ENCODE assay signal across 20 cellular contexts in genomic region chr5:142780871-142781270, GRCh38. TPM values are rescaled to one million over a fixed set of nuclear protein-coding genes. Genes with fewer than 3 reads are reported as not detected.
DNase-seq lines count a peak whose midpoint lies in the region; ATAC-seq and TF ChIP-seq lines count a peak whose summit lies in the region.
"Had no signal": no experiment of that assay in that cellular context is flagged by ENCODE, and none has a peak within 500 bp of the region (broad histone marks: within the 10 kb centered on the region; RNA-seq: fewer than 3 reads in every experiment).

No MANE protein-coding gene starts in this region.

- H3K27me3 Mint-ChIP-seq in dendritic cell treated with granulocyte-macrophage colony-stimulating factor and Interleukin-4, amounts not matched to agents 40 ng/mL and 50 ng/mL, for 4 days, result no peaks in the 10 kb centered on the region
- H3K27me3 Mint-ChIP-seq: activated CD4-positive, alpha-beta T cell treated with anti-CD3 and anti-CD28 coated beads for 36 hours; progenitor cell of endocrine pancreas; stimulated activated naive CD8-positive, alpha-beta T cell treated with anti-CD3 and anti-CD28 coated beads, Interleukin-15, Interleukin-2, amounts not matched to agents 100 ng/mL and 50 ng/mL, for 24 hours; type B pancreatic cell had no signal

- H3K4me3 ChIP-seq in right cardiac atrium (ENCODE audit: low read length) (no peak overlapping the region), thyroid gland (replicated peaks in 1 of 3) (no peak overlapping the region)
- H3K4me3 ChIP-seq: colonic mucosa, smooth muscle cell had no signal

- TF ChIP-seq CTCF in thyroid gland (IDR thresholded peaks at IDR 0.05), result peak in 1 of 6 experiments; percentile 5

- no peaks in the 10 kb centered on the region for H3K9me3 ChIP-seq in right cardiac atrium (ENCODE audit: control insufficient read depth, low read length)
- no peaks in the 10 kb centered on the region for H3K9me3 ChIP-seq in thyroid gland
- H3K9me3 ChIP-seq: colonic mucosa had no signal

- H3K4me1 ChIP-seq in right cardiac atrium (ENCODE audit: control insufficient read depth, insufficient read depth, low read length) (peaks cover 33% of the 10 kb centered on the region), thyroid gland (peaks cover 22 to 38% of the 10 kb centered on the region in 2 donors)
- H3K4me1 ChIP-seq: colonic mucosa had no signal

- DNase-seq in Right ventricle myocardium inferior (ENCODE audit: missing footprints), result no peak
- no peak for DNase-seq in cardiac septum (ENCODE audit: low spot score)
- DNase-seq in right cardiac atrium, result no peak
- DNase-seq in thyroid gland, result peak; percentile 52 to 55
- DNase-seq in activated CD4-positive, alpha-beta T cell treated with anti-CD3 and anti-CD28 coated beads, Interleukin-2, amount 50 U/mL, for 1 hour, result no peak
- DNase-seq in GDM1 (lab: John Stamatoyannopoulos, UW), result no peak
- no peak for DNase-seq in epidermal melanocyte (ENCODE audit: insufficient read length, low spot score)
- DNase-seq: activated CD4-positive, alpha-beta T cell treated with anti-CD3 and anti-CD28 coated beads for 36 hours; Calu3; colonic mucosa; NCI-H1436; NCI-H510A treated with DMSO at 0.1 percent for 48 hours; stimulated activated CD4-positive, alpha-beta T cell treated with anti-CD3 and anti-CD28 coated beads, Interleukin-4, amount 100 ng/mL, for 24 hours had no signal

- peaks cover 90% of the 10 kb centered on the region for H3K4me1 Mint-ChIP-seq in dendritic cell treated with granulocyte-macrophage colony-stimulating factor and Interleukin-4, amounts not matched to agents 40 ng/mL and 50 ng/mL, for 4 days (ENCODE audit: low read depth)

- H3K9me3 Mint-ChIP-seq in dendritic cell treated with granulocyte-macrophage colony-stimulating factor and Interleukin-4, amounts not matched to agents 40 ng/mL and 50 ng/mL, for 4 days, result no peaks in the 10 kb centered on the region
- H3K9me3 Mint-ChIP-seq: nephron; stimulated activated naive CD8-positive, alpha-beta T cell treated with anti-CD3 and anti-CD28 coated beads, Interleukin-15, Interleukin-2, amounts not matched to agents 100 ng/mL and 50 ng/mL, for 24 hours; type B pancreatic cell had no signal

- 31% methylated on average over 2 of the region's 2 CpGs for WGBS in right cardiac atrium
- WGBS in thyroid gland, 2 donors, result 35 to 37% methylated on average over 2 of the region's 2 CpGs

- H3K36me3 Mint-ChIP-seq in dendritic cell treated with granulocyte-macrophage colony-stimulating factor and Interleukin-4, amounts not matched to agents 40 ng/mL and 50 ng/mL, for 4 days (ENCODE audit: low read depth), result peaks cover 26% of the 10 kb centered on the region
- H3K36me3 Mint-ChIP-seq: type B pancreatic cell had no signal

- no peak overlapping the region for H3K4me3 Mint-ChIP-seq in dendritic cell treated with granulocyte-macrophage colony-stimulating factor and Interleukin-4, amounts not matched to agents 40 ng/mL and 50 ng/mL, for 4 days
- H3K4me3 Mint-ChIP-seq: activated CD4-positive, alpha-beta T cell treated with anti-CD3 and anti-CD28 coated beads for 36 hours; nephron; stimulated activated naive CD8-positive, alpha-beta T cell treated with anti-CD3 and anti-CD28 coated beads, Interleukin-15, Interleukin-2, amounts not matched to agents 100 ng/mL and 50 ng/mL, for 24 hours; type B pancreatic cell had no signal

- no peak for TF ChIP-seq POLR2A in thyroid gland (IDR thresholded peaks at IDR 0.05)

- H3K27me3 ChIP-seq in right cardiac atrium (ENCODE audit: control insufficient read depth, insufficient read depth), result no peaks in the 10 kb centered on the region
- H3K27me3 ChIP-seq in thyroid gland, result no peaks in the 10 kb centered on the region
- H3K27me3 ChIP-seq: colonic mucosa had no signal

- ATAC-seq in Right ventricle myocardium inferior (peak; percentile 68), right cardiac atrium (peak; percentile 14 to 37)
- ATAC-seq: activated CD4-positive, alpha-beta T cell treated with anti-CD3 and anti-CD28 coated beads for 36 hours; activated naive CD4-positive, alpha-beta T cell treated with anti-CD3 and anti-CD28 coated beads, Interleukin-2, amount 50 U/mL, for 72 hours had no signal

- H3K27ac Mint-ChIP-seq in dendritic cell treated with granulocyte-macrophage colony-stimulating factor and Interleukin-4, amounts not matched to agents 40 ng/mL and 50 ng/mL, for 4 days, result peak overlapping the region; percentile 21
- H3K27ac Mint-ChIP-seq: activated CD4-positive, alpha-beta T cell treated with anti-CD3 and anti-CD28 coated beads for 36 hours; activated naive CD4-positive, alpha-beta T cell treated with anti-CD3 and anti-CD28 coated beads, Interleukin-2, amount 50 U/mL, for 72 hours; progenitor cell of endocrine pancreas; stimulated activated naive CD8-positive, alpha-beta T cell treated with anti-CD3 and anti-CD28 coated beads, Interleukin-15, Interleukin-2, amounts not matched to agents 100 ng/mL and 50 ng/mL, for 24 hours; type B pancreatic cell had no signal

- intact Hi-C loops in Right ventricle myocardium inferior (cut with DNase I) (no loop called here), cardiac septum (cut with DNase I) (loop anchor here (5.0 kb wide), 1 partner anchor 36 kb away; no protein-coding TSS in a partner anchor), right cardiac atrium (cut with DNase I) (no loop called here), thyroid gland (cut with DNase I) (no loop called here)
- intact Hi-C loops in dendritic cell treated with granulocyte-macrophage colony-stimulating factor and Interleukin-4, amounts not matched to agents 40 ng/mL and 50 ng/mL, for 4 days (cut with micrococcal nuclease), result no loop called here

- H3K36me3 ChIP-seq in thyroid gland, result no peaks in the 10 kb centered on the region
- H3K36me3 ChIP-seq: colonic mucosa had no signal

- H3K27ac ChIP-seq in right cardiac atrium (ENCODE audit: low read length) (peak overlapping the region; percentile 94), thyroid gland (peak overlapping the region in 2 of 3 donors; percentile 25 to 49)
- H3K27ac ChIP-seq: colonic mucosa had no signal

RNA-seq across cellular contexts. Expression of gene ARHGAP26, which starts 10.7 kb away (rescaled TPM):
- total RNA-seq in Right ventricle myocardium inferior, result 29.8 TPM
- 32.0 TPM for total RNA-seq in cardiac septum
- 10 to 100 TPM; 44.4 to 56.9 (median 47.8) TPM for total RNA-seq in right cardiac atrium
- polyA plus RNA-seq in right cardiac atrium, result 13.2 TPM
- total RNA-seq in thyroid gland, result 10 to 100 TPM; 28.2 to 52.3 (median 37.9) TPM

Comparison
In these comparisons a context has a peak if more than half of its experiments do, and no peak if none do; other contexts are left out.
1. DNase-seq: peak in thyroid gland (2 of 2); none in Right ventricle myocardium inferior (single experiment), cardiac septum (single experiment), right cardiac atrium (0 of 3), activated CD4-positive, alpha-beta T cell treated with anti-CD3 and anti-CD28 coated beads, Interleukin-2, amount 50 U/mL, for 1 hour (single experiment), GDM1 (single experiment) and epidermal melanocyte (single experiment).